ENCODE assay signal across 9 cellular contexts in genomic region chr9:127566351-127567001, GRCh38. TPM values are rescaled to one million over a fixed set of nuclear protein-coding genes. Genes with fewer than 3 reads are reported as not detected.
DNase-seq lines count a peak whose midpoint lies in the region; ATAC-seq and TF ChIP-seq lines count a peak whose summit lies in the region.
"Had no signal": no experiment of that assay in that cellular context is flagged by ENCODE, and none has a peak within 500 bp of the region (broad histone marks: within the 10 kb centered on the region; RNA-seq: fewer than 3 reads in every experiment).

No MANE protein-coding gene starts in this region.

- POLR2A ChIA-PET in activated CD8-positive, alpha-beta T cell treated with anti-CD3 and anti-CD28 coated beads, Interleukin-2, amount 10 ng/mL, durations not matched to agents 7 days and 5 days (lab: Charles Lee), result no interaction called here
- POLR2A ChIA-PET in activated CD8-positive, alpha-beta T cell treated with anti-CD3 and anti-CD28 coated beads for 36 hours (lab: Charles Lee), result interaction anchor here (1.0 to 3.2 kb wide), 2 partner anchors 9 to 116 kb away, joined by 3 to 19 read pairs; no protein-coding TSS in a partner anchor

- H3K9me3 Mint-ChIP-seq in activated CD8-positive, alpha-beta T cell treated with anti-CD3 and anti-CD28 coated beads, Interleukin-2, amount 10 ng/mL, durations not matched to agents 7 days and 5 days (ENCODE audit: insufficient read depth), result no peaks in the 10 kb centered on the region
- H3K9me3 Mint-ChIP-seq in activated CD8-positive, alpha-beta T cell treated with anti-CD3 and anti-CD28 coated beads for 36 hours, result no peaks in the 10 kb centered on the region
- H3K9me3 Mint-ChIP-seq in type B pancreatic cell, result no peaks in the 10 kb centered on the region

- no peak for TF ChIP-seq CTCF in activated CD8-positive, alpha-beta T cell treated with anti-CD3 and anti-CD28 coated beads for 36 hours (IDR thresholded peaks at IDR 0.05)
- TF ChIP-seq CTCF in colonic mucosa (IDR thresholded peaks at IDR 0.05) (no peak), lower lobe of right lung (IDR thresholded peaks at IDR 0.05) (no peak), type B pancreatic cell (conservative IDR thresholded peaks at IDR 0.05) (no peak)

- peak overlapping the region; percentile 97 to 98 for H3K9ac ChIP-seq in colonic mucosa (ENCODE audit: low read depth in 2 of 2, low read length in 2 of 2)

- intact Hi-C loops in activated CD8-positive, alpha-beta T cell treated with anti-CD3 and anti-CD28 coated beads for 36 hours (cut with micrococcal nuclease), result no loop called here
- intact Hi-C loops in colonic mucosa (cut with DNase I), result no loop called here
- intact Hi-C loops in lower lobe of right lung (cut with DNase I), result no loop called here

- no peak for DNase-seq in activated CD8-positive, alpha-beta T cell treated with anti-CD3 and anti-CD28 coated beads, Interleukin-2, amount 10 ng/mL, durations not matched to agents 7 days and 5 days
- no peak for DNase-seq in activated CD8-positive, alpha-beta T cell treated with anti-CD3 and anti-CD28 coated beads for 36 hours
- peak; percentile 82 for DNase-seq in colonic mucosa
- peak; percentile 74 for DNase-seq in lower lobe of right lung
- DNase-seq in type B pancreatic cell (ENCODE audit: extremely low spot score, unreplicated experiment), result no peak
- no peak for DNase-seq in NOMO-1 (lab: John Stamatoyannopoulos, UW; ENCODE audit: unreplicated experiment in 2 of 2)
- no peak for DNase-seq in cortex of kidney (lab: John Stamatoyannopoulos, UW)
- DNase-seq in NCI-H1417 (lab: John Stamatoyannopoulos, UW), result no peak
- DNase-seq: activated CD4-positive, alpha-beta T cell treated with anti-CD3 and anti-CD28 coated beads for 4 hours had no signal

- H3K36me3 ChIP-seq in colonic mucosa (no peaks in the 10 kb centered on the region), lower lobe of right lung (peaks cover 16% of the 10 kb centered on the region)

- no peaks in the 10 kb centered on the region for H3K9me3 ChIP-seq in colonic mucosa
- H3K9me3 ChIP-seq in lower lobe of right lung, result no peaks in the 10 kb centered on the region

- no peak for ATAC-seq in activated CD8-positive, alpha-beta T cell treated with anti-CD3 and anti-CD28 coated beads, Interleukin-2, amount 10 ng/mL, durations not matched to agents 7 days and 5 days
- ATAC-seq in activated CD8-positive, alpha-beta T cell treated with anti-CD3 and anti-CD28 coated beads for 36 hours, result no peak
- peak; percentile 49 for ATAC-seq in lower lobe of right lung

- CTCF ChIA-PET in activated CD8-positive, alpha-beta T cell treated with anti-CD3 and anti-CD28 coated beads, Interleukin-2, amount 10 ng/mL, durations not matched to agents 7 days and 5 days (lab: Charles Lee), result no interaction called here
- CTCF ChIA-PET in activated CD8-positive, alpha-beta T cell treated with anti-CD3 and anti-CD28 coated beads for 36 hours (lab: Charles Lee), result interaction anchor here (1.1 kb wide), 1 partner anchor 100 kb away, joined by 3 read pairs; no protein-coding TSS in a partner anchor

- peaks cover 47% of the 10 kb centered on the region for H3K36me3 Mint-ChIP-seq in activated CD8-positive, alpha-beta T cell treated with anti-CD3 and anti-CD28 coated beads, Interleukin-2, amount 10 ng/mL, durations not matched to agents 7 days and 5 days (ENCODE audit: low read depth)
- no peaks in the 10 kb centered on the region for H3K36me3 Mint-ChIP-seq in activated CD8-positive, alpha-beta T cell treated with anti-CD3 and anti-CD28 coated beads for 36 hours (ENCODE audit: low read depth)
- H3K36me3 Mint-ChIP-seq in type B pancreatic cell, result peaks cover 15% of the 10 kb centered on the region

- peaks cover 28% of the 10 kb centered on the region for H3K4me1 ChIP-seq in colonic mucosa
- peaks cover 71% of the 10 kb centered on the region for H3K4me1 ChIP-seq in lower lobe of right lung

- peak overlapping the region; percentile 43 for H3K27ac Mint-ChIP-seq in activated CD8-positive, alpha-beta T cell treated with anti-CD3 and anti-CD28 coated beads, Interleukin-2, amount 10 ng/mL, durations not matched to agents 7 days and 5 days
- no peak overlapping the region for H3K27ac Mint-ChIP-seq in activated CD8-positive, alpha-beta T cell treated with anti-CD3 and anti-CD28 coated beads for 36 hours
- H3K27ac Mint-ChIP-seq in type B pancreatic cell, result peak overlapping the region; percentile 98

- H3K27me3 Mint-ChIP-seq in activated CD8-positive, alpha-beta T cell treated with anti-CD3 and anti-CD28 coated beads, Interleukin-2, amount 10 ng/mL, durations not matched to agents 7 days and 5 days (ENCODE audit: low read depth), result no peaks in the 10 kb centered on the region
- H3K27me3 Mint-ChIP-seq in activated CD8-positive, alpha-beta T cell treated with anti-CD3 and anti-CD28 coated beads for 36 hours, result no peaks in the 10 kb centered on the region
- no peaks in the 10 kb centered on the region for H3K27me3 Mint-ChIP-seq in type B pancreatic cell

- H3K27ac ChIP-seq in colonic mucosa (peak overlapping the region; percentile 92), lower lobe of right lung (peak overlapping the region; percentile 90)

- peaks cover 66% of the 10 kb centered on the region for H3K4me1 Mint-ChIP-seq in activated CD8-positive, alpha-beta T cell treated with anti-CD3 and anti-CD28 coated beads, Interleukin-2, amount 10 ng/mL, durations not matched to agents 7 days and 5 days (ENCODE audit: low read depth)
- peaks cover 27% of the 10 kb centered on the region for H3K4me1 Mint-ChIP-seq in activated CD8-positive, alpha-beta T cell treated with anti-CD3 and anti-CD28 coated beads for 36 hours (ENCODE audit: low read depth)
- H3K4me1 Mint-ChIP-seq in type B pancreatic cell (ENCODE audit: unreplicated experiment), result peaks cover 41% of the 10 kb centered on the region

- H3K4me3 ChIP-seq in colonic mucosa (peak overlapping the region; percentile 68), lower lobe of right lung (peak overlapping the region; percentile 85)

- H3K27me3 ChIP-seq in colonic mucosa (no peaks in the 10 kb centered on the region), lower lobe of right lung (ENCODE audit: low read depth) (no peaks in the 10 kb centered on the region)

- H3K4me3 Mint-ChIP-seq in activated CD8-positive, alpha-beta T cell treated with anti-CD3 and anti-CD28 coated beads, Interleukin-2, amount 10 ng/mL, durations not matched to agents 7 days and 5 days, result peak overlapping the region; percentile 80
- no peak overlapping the region for H3K4me3 Mint-ChIP-seq in activated CD8-positive, alpha-beta T cell treated with anti-CD3 and anti-CD28 coated beads for 36 hours
- H3K4me3 Mint-ChIP-seq in type B pancreatic cell, result peak overlapping the region; percentile 90

RNA-seq across cellular contexts. Expression of gene STXBP1, which starts 45.6 kb away (rescaled TPM):
- 10 to 100 TPM; 24.2 to 25.3 TPM for total RNA-seq in activated CD8-positive, alpha-beta T cell treated with anti-CD3 and anti-CD28 coated beads, Interleukin-2, amount 10 ng/mL, durations not matched to agents 7 days and 5 days
- 10 to 100 TPM; 19.2 to 23.5 TPM for total RNA-seq in activated CD8-positive, alpha-beta T cell treated with anti-CD3 and anti-CD28 coated beads for 36 hours
- total RNA-seq in colonic mucosa, result 10 to 100 TPM in 1 of 2 donors, 1 to 10 TPM in 1; 8.2 to 15.8 TPM
- total RNA-seq in lower lobe of right lung, result 88.6 TPM
- total RNA-seq in type B pancreatic cell (ENCODE audit: low replicate concordance), result 43.1 and 48.8 TPM in 2 replicates

Comparison
In these comparisons a context has a peak if more than half of its experiments do, and no peak if none do; other contexts are left out.
1. ATAC-seq: peak in lower lobe of right lung (2 of 2); none in activated CD8-positive, alpha-beta T cell treated with anti-CD3 and anti-CD28 coated beads, Interleukin-2, amount 10 ng/mL, durations not matched to agents 7 days and 5 days (single experiment) and activated CD8-positive, alpha-beta T cell treated with anti-CD3 and anti-CD28 coated beads for 36 hours (single experiment).
2. DNase-seq: peak in colonic mucosa (single experiment) and lower lobe of right lung (single experiment); none in activated CD8-positive, alpha-beta T cell treated with anti-CD3 and anti-CD28 coated beads, Interleukin-2, amount 10 ng/mL, durations not matched to agents 7 days and 5 days (single experiment), activated CD8-positive, alpha-beta T cell treated with anti-CD3 and anti-CD28 coated beads for 36 hours (single experiment), type B pancreatic cell (single experiment), NOMO-1 (0 of 2), cortex of kidney (single experiment) and NCI-H1417 (0 of 3).